ENCODE assay signal across 1 cellular context in genomic region chr1:201153474-201154388, GRCh38.
TF ChIP-seq lines count a peak whose summit lies in the region.

No MANE protein-coding gene starts in this region.

TF ChIP-seq in K562, 482 proteins besides CTCF, POLR2A, EP300 and RAD21 (continued from another document and continues in another):
- TF ChIP-seq MCM2 (IDR thresholded peaks at IDR 0.05; ENCODE audit: low read depth) (no peak), ADNP (tag; IDR thresholded peaks at IDR 0.05) (no peak), CREBBP (IDR thresholded peaks at IDR 0.05; ENCODE audit: low read depth, low read length) (no peak), TCFL5 (CRISPR knock-in tag; conservative IDR thresholded peaks at IDR 0.05) (no peak), MXI1 (IDR thresholded peaks at IDR 0.05; ENCODE audit: low read depth, low read length) (no peak), NFE2 (IDR thresholded peaks at IDR 0.05; ENCODE audit: low read depth) (no peak; the same call in 1 of the 2 replicates), L3MBTL2 (IDR thresholded peaks at IDR 0.05) (peak; percentile 28; the same call in 1 of the 2 replicates), DNMT1 (IDR thresholded peaks at IDR 0.05) (no peak), FOXA3 (CRISPR knock-in tag; conservative IDR thresholded peaks at IDR 0.05 in 1 of 2, IDR thresholded peaks at IDR 0.05 in 1 of 2) (peak in 1 of 2 experiments; percentile 10; a peak in 2 of 4 replicates), ZNF239 (CRISPR knock-in tag; IDR thresholded peaks at IDR 0.05) (no peak), FOXA1 (IDR thresholded peaks at IDR 0.05; ENCODE audit: borderline replicate concordance) (no peak), ZNF212 (CRISPR knock-in tag; IDR thresholded peaks at IDR 0.05) (no peak), IRF2 (CRISPR knock-in tag; IDR thresholded peaks at IDR 0.05) (no peak), MED1 (CRISPR knock-in tag; IDR thresholded peaks at IDR 0.05; ENCODE audit: borderline replicate concordance) (no peak), KLF6 (CRISPR knock-in tag; IDR thresholded peaks at IDR 0.05; ENCODE audit: borderline replicate concordance) (no peak), ZBTB8A (IDR thresholded peaks at IDR 0.05; ENCODE audit: partially characterized antibody) (no peak), CXXC5 (CRISPR knock-in tag; IDR thresholded peaks at IDR 0.05) (peak; percentile 82), ELF1 (tag; IDR thresholded peaks at IDR 0.05) (no peak), ZNF174 (CRISPR knock-in tag; IDR thresholded peaks at IDR 0.05) (no peak), ARID1B (IDR thresholded peaks at IDR 0.05) (peak; percentile 98), XRCC4 (IDR thresholded peaks at IDR 0.05; ENCODE audit: extremely low read depth, insufficient read depth, insufficient read length) (no peak), E2F1 (CRISPR knock-in tag; IDR thresholded peaks at IDR 0.05) (no peak), NCOR1 (IDR thresholded peaks at IDR 0.05) (peak; percentile 92), TAF7 (tag; IDR thresholded peaks at IDR 0.05) (0 out of 2 replicates have a peak, but pooled peaks have one; percentile 25), MECOM (CRISPR knock-in tag; IDR thresholded peaks at IDR 0.05) (0 out of 2 replicates have a peak, but pooled peaks have one; percentile 18), TSC22D4 (tag; IDR thresholded peaks at IDR 0.05) (no peak), CEBPZ (IDR thresholded peaks at IDR 0.05; ENCODE audit: borderline replicate concordance, low read depth, low read length) (no peak), KLF1 (tag; IDR thresholded peaks at IDR 0.05) (no peak)
- TF ChIP-seq, protein P1, sequence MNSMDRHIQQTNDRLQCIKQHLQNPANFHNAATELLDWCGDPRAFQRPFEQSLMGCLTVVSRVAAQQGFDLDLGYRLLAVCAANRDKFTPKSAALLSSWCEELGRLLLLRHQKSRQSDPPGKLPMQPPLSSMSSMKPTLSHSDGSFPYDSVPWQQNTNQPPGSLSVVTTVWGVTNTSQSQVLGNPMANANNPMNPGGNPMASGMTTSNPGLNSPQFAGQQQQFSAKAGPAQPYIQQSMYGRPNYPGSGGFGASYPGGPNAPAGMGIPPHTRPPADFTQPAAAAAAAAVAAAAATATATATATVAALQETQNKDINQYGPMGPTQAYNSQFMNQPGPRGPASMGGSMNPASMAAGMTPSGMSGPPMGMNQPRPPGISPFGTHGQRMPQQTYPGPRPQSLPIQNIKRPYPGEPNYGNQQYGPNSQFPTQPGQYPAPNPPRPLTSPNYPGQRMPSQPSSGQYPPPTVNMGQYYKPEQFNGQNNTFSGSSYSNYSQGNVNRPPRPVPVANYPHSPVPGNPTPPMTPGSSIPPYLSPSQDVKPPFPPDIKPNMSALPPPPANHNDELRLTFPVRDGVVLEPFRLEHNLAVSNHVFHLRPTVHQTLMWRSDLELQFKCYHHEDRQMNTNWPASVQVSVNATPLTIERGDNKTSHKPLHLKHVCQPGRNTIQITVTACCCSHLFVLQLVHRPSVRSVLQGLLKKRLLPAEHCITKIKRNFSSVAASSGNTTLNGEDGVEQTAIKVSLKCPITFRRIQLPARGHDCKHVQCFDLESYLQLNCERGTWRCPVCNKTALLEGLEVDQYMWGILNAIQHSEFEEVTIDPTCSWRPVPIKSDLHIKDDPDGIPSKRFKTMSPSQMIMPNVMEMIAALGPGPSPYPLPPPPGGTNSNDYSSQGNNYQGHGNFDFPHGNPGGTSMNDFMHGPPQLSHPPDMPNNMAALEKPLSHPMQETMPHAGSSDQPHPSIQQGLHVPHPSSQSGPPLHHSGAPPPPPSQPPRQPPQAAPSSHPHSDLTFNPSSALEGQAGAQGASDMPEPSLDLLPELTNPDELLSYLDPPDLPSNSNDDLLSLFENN (IDR thresholded peaks at IDR 0.05; ENCODE audit: low read depth in 2 of 2, low read length in 2 of 2): peak in 1 of 2 experiments; percentile 91; a peak in 2 of 4 replicates
- TF ChIP-seq, protein P2, sequence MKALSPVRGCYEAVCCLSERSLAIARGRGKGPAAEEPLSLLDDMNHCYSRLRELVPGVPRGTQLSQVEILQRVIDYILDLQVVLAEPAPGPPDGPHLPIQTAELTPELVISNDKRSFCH (CRISPR knock-in tag; IDR thresholded peaks at IDR 0.05): no peak
- TF ChIP-seq, protein P2 (tag; IDR thresholded peaks at IDR 0.05): peak; percentile 87
- TF ChIP-seq, protein P3, sequence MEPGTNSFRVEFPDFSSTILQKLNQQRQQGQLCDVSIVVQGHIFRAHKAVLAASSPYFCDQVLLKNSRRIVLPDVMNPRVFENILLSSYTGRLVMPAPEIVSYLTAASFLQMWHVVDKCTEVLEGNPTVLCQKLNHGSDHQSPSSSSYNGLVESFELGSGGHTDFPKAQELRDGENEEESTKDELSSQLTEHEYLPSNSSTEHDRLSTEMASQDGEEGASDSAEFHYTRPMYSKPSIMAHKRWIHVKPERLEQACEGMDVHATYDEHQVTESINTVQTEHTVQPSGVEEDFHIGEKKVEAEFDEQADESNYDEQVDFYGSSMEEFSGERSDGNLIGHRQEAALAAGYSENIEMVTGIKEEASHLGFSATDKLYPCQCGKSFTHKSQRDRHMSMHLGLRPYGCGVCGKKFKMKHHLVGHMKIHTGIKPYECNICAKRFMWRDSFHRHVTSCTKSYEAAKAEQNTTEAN (CRISPR knock-in tag; IDR thresholded peaks at IDR 0.05): no peak
- TF ChIP-seq, protein P4, sequence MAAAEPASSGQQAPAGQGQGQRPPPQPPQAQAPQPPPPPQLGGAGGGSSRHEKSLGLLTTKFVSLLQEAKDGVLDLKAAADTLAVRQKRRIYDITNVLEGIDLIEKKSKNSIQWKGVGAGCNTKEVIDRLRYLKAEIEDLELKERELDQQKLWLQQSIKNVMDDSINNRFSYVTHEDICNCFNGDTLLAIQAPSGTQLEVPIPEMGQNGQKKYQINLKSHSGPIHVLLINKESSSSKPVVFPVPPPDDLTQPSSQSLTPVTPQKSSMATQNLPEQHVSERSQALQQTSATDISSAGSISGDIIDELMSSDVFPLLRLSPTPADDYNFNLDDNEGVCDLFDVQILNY (CRISPR knock-in tag; IDR thresholded peaks at IDR 0.05): no peak
- TF ChIP-seq, protein P5, sequence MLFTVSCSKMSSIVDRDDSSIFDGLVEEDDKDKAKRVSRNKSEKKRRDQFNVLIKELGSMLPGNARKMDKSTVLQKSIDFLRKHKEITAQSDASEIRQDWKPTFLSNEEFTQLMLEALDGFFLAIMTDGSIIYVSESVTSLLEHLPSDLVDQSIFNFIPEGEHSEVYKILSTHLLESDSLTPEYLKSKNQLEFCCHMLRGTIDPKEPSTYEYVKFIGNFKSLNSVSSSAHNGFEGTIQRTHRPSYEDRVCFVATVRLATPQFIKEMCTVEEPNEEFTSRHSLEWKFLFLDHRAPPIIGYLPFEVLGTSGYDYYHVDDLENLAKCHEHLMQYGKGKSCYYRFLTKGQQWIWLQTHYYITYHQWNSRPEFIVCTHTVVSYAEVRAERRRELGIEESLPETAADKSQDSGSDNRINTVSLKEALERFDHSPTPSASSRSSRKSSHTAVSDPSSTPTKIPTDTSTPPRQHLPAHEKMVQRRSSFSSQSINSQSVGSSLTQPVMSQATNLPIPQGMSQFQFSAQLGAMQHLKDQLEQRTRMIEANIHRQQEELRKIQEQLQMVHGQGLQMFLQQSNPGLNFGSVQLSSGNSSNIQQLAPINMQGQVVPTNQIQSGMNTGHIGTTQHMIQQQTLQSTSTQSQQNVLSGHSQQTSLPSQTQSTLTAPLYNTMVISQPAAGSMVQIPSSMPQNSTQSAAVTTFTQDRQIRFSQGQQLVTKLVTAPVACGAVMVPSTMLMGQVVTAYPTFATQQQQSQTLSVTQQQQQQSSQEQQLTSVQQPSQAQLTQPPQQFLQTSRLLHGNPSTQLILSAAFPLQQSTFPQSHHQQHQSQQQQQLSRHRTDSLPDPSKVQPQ (CRISPR knock-in tag; IDR thresholded peaks at IDR 0.05; ENCODE audit: borderline replicate concordance): no peak
